In the genomic region with DNA sequence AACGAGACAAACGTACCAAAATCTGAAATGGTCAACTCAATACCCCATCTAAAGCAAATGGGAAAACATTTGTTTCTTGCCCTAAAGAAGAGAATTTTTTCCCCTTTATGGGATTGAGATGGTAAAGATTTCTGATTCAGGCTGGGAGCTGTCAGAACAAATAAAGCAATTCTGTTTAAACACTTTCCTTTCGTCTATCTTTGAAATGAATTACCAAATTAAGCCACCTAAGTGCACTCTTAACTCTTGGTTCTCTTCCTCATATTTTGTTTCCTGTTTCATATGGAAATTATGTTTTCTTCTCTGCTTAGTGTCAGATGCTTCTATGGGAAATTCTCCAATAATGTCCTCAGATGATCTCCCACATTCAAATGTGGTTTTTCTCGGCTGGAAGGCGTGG, we compare ENCODE assay signal across 29 cellular contexts.
"Had no signal": no experiment of that assay in that cellular context is flagged by ENCODE, and none has a peak within 500 bp of the region (broad histone marks: within the 10 kb centered on the region; RNA-seq: fewer than 3 reads in every experiment).

No MANE protein-coding gene starts in this region.

- H3K27ac ChIP-seq: ascending aorta, breast epithelium, cardiac muscle cell, colonic mucosa, epithelial cell of prostate, esophagus squamous epithelium, gastroesophageal sphincter, heart right ventricle had no signal

- DNase-seq: activated CD4-positive, alpha-beta memory T cell treated with anti-CD3 and anti-CD28 coated beads, Interleukin-2, amount 10 ng/mL, durations not matched to agents 7 days and 5 days; activated CD4-positive, alpha-beta T cell treated with anti-CD3 and anti-CD28 coated beads for 36 hours; activated CD4-positive, alpha-beta T cell treated with anti-CD3 and anti-CD28 coated beads, Interleukin-2, amount 10 ng/mL, durations not matched to agents 7 days and 5 days; activated CD4-positive, alpha-beta T cell treated with anti-CD3 and anti-CD28 coated beads, Interleukin-2, amount 50 U/mL, for 4 hours; activated CD4-positive, CD25-positive, alpha-beta regulatory T cell; activated CD4-positive, CD25-positive, alpha-beta regulatory T cell treated with anti-CD3 and anti-CD28 coated beads, Interleukin-2, amount 50 U/mL, for 72 hours; activated CD8-positive, alpha-beta memory T cell treated with anti-CD3 and anti-CD28 coated beads, Interleukin-2, amount 50 U/mL, for 48 hours; activated gamma-delta T cell; activated naive CD4-positive, alpha-beta T cell; activated naive CD4-positive, alpha-beta T cell treated with anti-CD3 and anti-CD28 coated beads, Interleukin-2, amount 10 ng/mL, durations not matched to agents 7 days and 5 days; activated naive CD8-positive, alpha-beta T cell treated with anti-CD3 and anti-CD28 coated beads, Interleukin-2, amount 10 ng/mL, durations not matched to agents 7 days and 5 days; activated T-cell treated with anti-CD3 and anti-CD28 coated beads for 4 hours; activated T-cell treated with anti-CD3 and anti-CD28 coated beads, Interleukin-2, amount 50 U/mL, for 24 hours; activated T-cell treated with anti-CD3 and anti-CD28 coated beads, Interleukin-2, amount 50 U/mL, for 72 hours; central memory CD4-positive, alpha-beta T cell; cerebellar nuclear complex; colonic mucosa; effector CD8-positive, alpha-beta T cell; esophagus squamous epithelium; foreskin melanocyte; heart right ventricle; T-helper 17 cell; T1000 had no signal

- ATAC-seq: activated CD4-positive, alpha-beta T cell treated with anti-CD3 and anti-CD28 coated beads for 36 hours; activated naive CD4-positive, alpha-beta T cell treated with anti-CD3 and anti-CD28 coated beads, Interleukin-2, amount 50 U/mL, for 72 hours; activated T-cell treated with anti-CD3 and anti-CD28 coated beads, Interleukin-2, amount 50 U/mL, for 72 hours; gastroesophageal sphincter; heart right ventricle; T-helper 17 cell had no signal

- H3K4me1 ChIP-seq: ascending aorta, colonic mucosa, esophagus squamous epithelium had no signal

- H3K9me3 ChIP-seq: ascending aorta, breast epithelium, colonic mucosa, gastroesophageal sphincter had no signal

- H3K27me3 ChIP-seq: ascending aorta, breast epithelium, cardiac muscle cell, colonic mucosa had no signal

- H3K4me3 ChIP-seq: ascending aorta, breast epithelium, cardiac muscle cell, colonic mucosa, esophagus squamous epithelium, gastroesophageal sphincter, heart right ventricle had no signal

- H3K36me3 ChIP-seq: ascending aorta, breast epithelium, cardiac muscle cell, colonic mucosa, esophagus squamous epithelium, gastroesophageal sphincter, heart right ventricle had no signal
